11 cellular contexts compared by ENCODE assay signal in the genomic region with DNA sequence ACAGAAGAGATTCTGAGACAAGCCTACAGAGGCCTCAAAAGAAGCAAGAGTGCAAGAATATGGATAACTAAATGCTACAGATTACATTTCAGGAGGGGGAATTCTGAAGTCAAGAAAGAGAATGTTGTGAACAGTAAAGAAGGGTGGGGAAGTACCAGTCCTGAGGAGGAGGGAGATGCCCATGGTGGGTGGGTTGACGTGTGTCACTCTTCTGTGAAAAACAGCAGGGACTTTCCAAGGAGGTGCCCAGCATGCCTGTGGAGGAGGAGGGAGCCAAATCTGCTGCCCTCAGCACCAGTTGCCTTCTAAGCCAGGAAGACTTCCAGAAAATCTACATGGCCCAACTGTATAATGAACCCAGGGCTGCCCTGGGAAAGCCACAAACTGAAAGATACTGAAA.
DNase-seq lines count a peak whose midpoint lies in the region; ATAC-seq, FAIRE-seq and TF ChIP-seq lines count a peak whose summit lies in the region.
"Had no signal": no experiment of that assay in that cellular context is flagged by ENCODE, and none has a peak within 500 bp of the region (broad histone marks: within the 10 kb centered on the region; RNA-seq: fewer than 3 reads in every experiment).

No MANE protein-coding gene starts in this region.

- H3K27ac Mint-ChIP-seq in activated naive CD8-positive, alpha-beta T cell treated with anti-CD3 and anti-CD28 coated beads, Interleukin-2, amount 50 U/mL, for 24 hours, result no peak overlapping the region
- H3K27ac Mint-ChIP-seq in MCF 10A (ENCODE audit: low read depth, unreplicated experiment), result no peak overlapping the region
- no peak overlapping the region for H3K27ac Mint-ChIP-seq in effector memory CD8-positive, alpha-beta T cell

- H3K9me3 Mint-ChIP-seq in activated naive CD8-positive, alpha-beta T cell treated with anti-CD3 and anti-CD28 coated beads, Interleukin-2, amount 50 U/mL, for 24 hours, result no peaks in the 10 kb centered on the region
- H3K9me3 Mint-ChIP-seq in MCF 10A (ENCODE audit: unreplicated experiment), result no peaks in the 10 kb centered on the region
- H3K9me3 Mint-ChIP-seq in effector memory CD8-positive, alpha-beta T cell, result no peaks in the 10 kb centered on the region

- CTCF ChIA-PET in MCF 10A (lab: Yijun Ruan, JAX), result no interaction called here

- no peaks in the 10 kb centered on the region for H3K36me3 Mint-ChIP-seq in activated naive CD8-positive, alpha-beta T cell treated with anti-CD3 and anti-CD28 coated beads, Interleukin-2, amount 50 U/mL, for 24 hours (ENCODE audit: low read depth)
- H3K36me3 Mint-ChIP-seq in MCF 10A (ENCODE audit: insufficient read depth, unreplicated experiment), result no peaks in the 10 kb centered on the region
- no peaks in the 10 kb centered on the region for H3K36me3 Mint-ChIP-seq in effector memory CD8-positive, alpha-beta T cell (ENCODE audit: insufficient read depth)

- intact Hi-C loops in MCF 10A (cut with micrococcal nuclease), result no loop called here

- DNase-seq in GM12891 (ENCODE audit: insufficient read length, low spot score) (no peak), NCI-H2081 treated with DMSO at 0.1 percent for 48 hours (lab: John Stamatoyannopoulos, UW) (no peak), MCF 10A (ENCODE audit: unreplicated experiment) (no peak)
- DNase-seq in activated naive CD8-positive, alpha-beta T cell treated with anti-CD3 and anti-CD28 coated beads, Interleukin-2, amount 50 U/mL, for 24 hours, result peak; percentile 31
- DNase-seq in effector memory CD8-positive, alpha-beta T cell, result no peak
- DNase-seq: NCI-H524 treated with DMSO at 0.1 percent for 48 hours, ovary had no signal

- no peak for TF ChIP-seq CTCF in MCF 10A (IDR thresholded peaks at IDR 0.05; ENCODE audit: unreplicated experiment)

- no peak overlapping the region for H3K4me3 Mint-ChIP-seq in activated naive CD8-positive, alpha-beta T cell treated with anti-CD3 and anti-CD28 coated beads, Interleukin-2, amount 50 U/mL, for 24 hours
- H3K4me3 Mint-ChIP-seq in MCF 10A (ENCODE audit: unreplicated experiment), result no peak overlapping the region
- H3K4me3 Mint-ChIP-seq in effector memory CD8-positive, alpha-beta T cell, result no peak overlapping the region

- no peak for TF ChIP-seq POLR2A in GM12891 (IDR thresholded peaks at IDR 0.05; ENCODE audit: low read depth, low read length)

- peaks cover 13% of the 10 kb centered on the region for H3K27me3 Mint-ChIP-seq in activated naive CD8-positive, alpha-beta T cell treated with anti-CD3 and anti-CD28 coated beads, Interleukin-2, amount 50 U/mL, for 24 hours
- H3K27me3 Mint-ChIP-seq in MCF 10A (ENCODE audit: insufficient read depth, unreplicated experiment), result no peaks in the 10 kb centered on the region
- peaks cover 9 to 16% of the 10 kb centered on the region in 2 donors for H3K27me3 Mint-ChIP-seq in effector memory CD8-positive, alpha-beta T cell

- peak; percentile 66 for FAIRE-seq in GM12891 (lab: Jason Lieb, UNC)

- ATAC-seq in GM19023 (IDR thresholded peaks at IDR 0.05; ENCODE audit: unreplicated experiment), result peak; percentile 91
- ATAC-seq in HG02798 (IDR thresholded peaks at IDR 0.05; ENCODE audit: poor library complexity, unreplicated experiment), result peak; percentile 87
- peak; percentile 89 for ATAC-seq in activated naive CD8-positive, alpha-beta T cell treated with anti-CD3 and anti-CD28 coated beads, Interleukin-2, amount 50 U/mL, for 24 hours
- ATAC-seq in GM21515 (IDR thresholded peaks at IDR 0.05; ENCODE audit: unreplicated experiment), result no peak
- no peak for ATAC-seq in effector memory CD8-positive, alpha-beta T cell (replicated peaks)
- ATAC-seq: SK-N-SH treated with all-trans-retinoic acid at 6 μM for 48 hours had no signal

- BruUV-seq in MCF 10A (replicated peaks; lab: Mats Ljungman, UMichigan), result no TSS peak

- POLR2A ChIA-PET in MCF 10A (lab: Yijun Ruan, JAX), result no interaction called here

- H3K4me1 Mint-ChIP-seq in activated naive CD8-positive, alpha-beta T cell treated with anti-CD3 and anti-CD28 coated beads, Interleukin-2, amount 50 U/mL, for 24 hours, result peaks cover 13% of the 10 kb centered on the region
- peaks cover 5% of the 10 kb centered on the region for H3K4me1 Mint-ChIP-seq in MCF 10A (ENCODE audit: insufficient read depth, unreplicated experiment)
- no peaks in the 10 kb centered on the region for H3K4me1 Mint-ChIP-seq in effector memory CD8-positive, alpha-beta T cell (ENCODE audit: low read depth in 2 of 2)

TF ChIP-seq in GM12891, 5 proteins besides CTCF, POLR2A, EP300 and RAD21:
- no peak for TF ChIP-seq TAF1 (IDR thresholded peaks at IDR 0.05; ENCODE audit: low read depth, low read length)
- no peak for TF ChIP-seq PAX5 (IDR thresholded peaks at IDR 0.05; ENCODE audit: insufficient read depth, low read length, severe bottlenecking)
- TF ChIP-seq POLR2AphosphoS5 (IDR thresholded peaks at IDR 0.05; ENCODE audit: low read depth, low read length), result no peak
- TF ChIP-seq SPI1 (IDR thresholded peaks at IDR 0.05; ENCODE audit: low read depth, low read length), result no peak
- no peak for TF ChIP-seq POU2F2 (IDR thresholded peaks at IDR 0.05; ENCODE audit: low read depth, low read length)

Comparison
In these comparisons a context has a peak if more than half of its experiments do, and no peak if none do; other contexts are left out.
1. ATAC-seq: peak in GM19023 (single experiment), HG02798 (single experiment) and activated naive CD8-positive, alpha-beta T cell treated with anti-CD3 and anti-CD28 coated beads, Interleukin-2, amount 50 U/mL, for 24 hours (single experiment); none in GM21515 (single experiment) and effector memory CD8-positive, alpha-beta T cell (single experiment).